Comparison of ENCODE assay signal across 7 cellular contexts in the genomic region with DNA sequence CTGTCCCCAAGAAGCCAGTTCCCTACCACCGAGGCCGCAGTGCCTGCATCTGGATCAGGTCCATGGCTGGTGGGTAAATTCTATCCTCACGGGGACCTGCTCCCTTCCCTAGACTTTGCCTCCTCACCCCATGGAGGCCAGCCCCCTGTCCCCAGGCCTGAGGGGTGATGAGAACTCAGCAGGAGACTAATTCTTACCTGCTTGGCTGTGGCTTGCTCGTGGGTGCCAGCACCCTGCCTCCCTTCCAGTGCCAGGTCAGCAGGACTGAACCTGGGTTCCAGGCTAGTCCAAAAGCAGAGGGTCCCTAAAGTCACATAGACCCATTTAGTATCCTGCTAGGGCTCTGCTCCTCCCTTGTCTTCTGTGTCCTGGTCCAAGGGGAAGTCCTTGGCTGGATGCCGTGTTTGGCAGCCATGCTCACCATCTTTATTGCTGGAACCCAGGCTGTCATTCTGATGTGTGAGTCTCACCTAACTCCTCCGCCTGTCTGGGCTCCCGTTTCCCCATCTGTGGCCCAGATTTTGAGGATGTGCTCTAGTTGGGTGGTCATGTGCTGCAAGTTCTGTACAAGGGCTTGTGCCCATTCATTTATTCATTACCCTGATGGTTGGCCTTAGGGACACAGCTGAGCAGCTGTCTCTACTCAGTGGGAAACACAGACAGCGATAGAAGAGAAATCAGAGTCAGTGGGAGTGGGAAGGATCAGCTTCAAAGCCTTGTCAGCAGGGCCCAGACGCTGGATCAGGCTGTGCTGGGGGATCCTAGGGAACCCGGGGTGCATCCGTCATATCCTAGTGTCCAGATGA. TPM values are rescaled to one million over a fixed set of nuclear protein-coding genes. Genes with fewer than 3 reads are reported as not detected.
DNase-seq lines count a peak whose midpoint lies in the region; ATAC-seq and TF ChIP-seq lines count a peak whose summit lies in the region.

No MANE protein-coding gene starts in this region.

- H3K27ac ChIP-seq in OCI-LY7 (ENCODE audit: low read depth, low read length, poor library complexity, severe bottlenecking) (no peak overlapping the region), duodenal mucosa (ENCODE audit: low read depth, low read length) (peak overlapping the region; percentile 46), transverse colon (peak overlapping the region; percentile 81 to 88 (median 85))

- DNase-seq in OCI-LY7 (ENCODE audit: low spot score) (no peak), midbrain (lab: John Stamatoyannopoulos, UW) (peak; percentile 49), transverse colon (peak; percentile 20), NCI-H2107 treated with DMSO at 0.1 percent for 48 hours (lab: John Stamatoyannopoulos, UW; ENCODE audit: unreplicated experiment) (no peak)

- H3K36me3 ChIP-seq in OCI-LY7 (ENCODE audit: insufficient read depth, low read length) (no peaks in the 10 kb centered on the region), duodenal mucosa (ENCODE audit: control insufficient read depth in 1 of 2, insufficient read depth in 2 of 2, low read length in 2 of 2) (no peaks in the 10 kb centered on the region), transverse colon (no peaks in the 10 kb centered on the region)

- H2AFZ ChIP-seq in OCI-LY7 (ENCODE audit: low read length), result no peak overlapping the region; the same call in 1 of the 2 replicates

- no peaks in the 10 kb centered on the region for H3K9me2 ChIP-seq in OCI-LY7 (ENCODE audit: insufficient read depth, low read length)

- H3K4me2 ChIP-seq in OCI-LY7 (ENCODE audit: low read length), result peak overlapping the region; percentile 97

- peak; percentile 4 for ATAC-seq in GM21381 (IDR thresholded peaks at IDR 0.05; ENCODE audit: unreplicated experiment)
- no peak for ATAC-seq in GM18870 (IDR thresholded peaks at IDR 0.05; ENCODE audit: unreplicated experiment)

- H3K4me3 ChIP-seq in OCI-LY7 (ENCODE audit: low read depth, low read length, poor library complexity, severe bottlenecking) (peak overlapping the region; percentile 95), duodenal mucosa (ENCODE audit: low read depth in 1 of 2, low read length in 2 of 2) (peak overlapping the region; percentile 73 to 89), transverse colon (peak overlapping the region; percentile 68 to 87 (median 84))

- no peaks in the 10 kb centered on the region for H3K27me3 ChIP-seq in duodenal mucosa (ENCODE audit: control insufficient read depth in 1 of 2, insufficient read depth in 2 of 2, low read length in 2 of 2)
- H3K27me3 ChIP-seq in transverse colon, result no peaks in the 10 kb centered on the region

- no TSS peak for BruUV-seq in OCI-LY7 (replicated peaks; lab: Mats Ljungman, UMichigan)

- no peak for TF ChIP-seq CTCF in OCI-LY7 (conservative IDR thresholded peaks at IDR 0.05; ENCODE audit: low read length)
- no peak for TF ChIP-seq CTCF in transverse colon (IDR thresholded peaks at IDR 0.05)

- no peak for TF ChIP-seq POLR2A in transverse colon (IDR thresholded peaks at IDR 0.05)

- no peaks in the 10 kb centered on the region for H3K79me2 ChIP-seq in OCI-LY7 (ENCODE audit: insufficient read depth, low read depth, low read length)

- 46% methylated on average over 11 of the region's 11 CpGs; no CpG with 5 or more reads in 1 of the 2 donors for WGBS in transverse colon (ENCODE audit: low coverage in 1 of 2), 2 donors

- H4K20me1 ChIP-seq in OCI-LY7 (ENCODE audit: insufficient read depth, low read length), result 0 out of 2 replicates have a peak, but pooled peaks cover 10% of the 10 kb centered on the region

- CTCF ChIA-PET in OCI-LY7 (lab: Charles Lee; ENCODE audit: unreplicated experiment), result no interaction called here

- peaks cover 19% of the 10 kb centered on the region for H3K4me1 ChIP-seq in OCI-LY7 (ENCODE audit: insufficient read depth, low read length, poor library complexity, severe bottlenecking)
- peaks cover 7 to 18% of the 10 kb centered on the region in 2 donors for H3K4me1 ChIP-seq in duodenal mucosa (ENCODE audit: control insufficient read depth in 1 of 2, insufficient read depth in 2 of 2, low read length in 2 of 2)
- peaks cover 0 to 22% (median 16%) of the 10 kb centered on the region in 4 donors for H3K4me1 ChIP-seq in transverse colon

- H3K9me3 ChIP-seq in OCI-LY7 (ENCODE audit: low read length) (no peaks in the 10 kb centered on the region), duodenal mucosa (ENCODE audit: control insufficient read depth in 1 of 2, low read length in 2 of 2) (no peaks in the 10 kb centered on the region), transverse colon (no peaks in the 10 kb centered on the region)

- in situ Hi-C loops in transverse colon (cut with MboI; ENCODE audit: low pct_ligation_motif_present in 1 of 4, low pct_unique_long_range_greater_than_20kb in 1 of 4, low sequenced_read_pairs in 3 of 4), result no loop called here

- POLR2A ChIA-PET in OCI-LY7 (lab: Charles Lee), result interaction anchor here (0.6 kb wide), 2 partner anchors 32 to 94 kb away, joined by 3 to 9 read pairs; no protein-coding TSS in a partner anchor

- peak overlapping the region; percentile 61 to 80 for H3K9ac ChIP-seq in duodenal mucosa (ENCODE audit: low read depth in 1 of 2, low read length in 2 of 2)

- intact Hi-C loops in OCI-LY7 (cut with micrococcal nuclease; ENCODE audit: unreplicated experiment) (loop anchor here (2.0 kb wide), 1 partner anchor 47 kb away; no protein-coding TSS in a partner anchor), transverse colon (cut with DNase I; ENCODE audit: low total_unique reads) (no loop called here)

- no peak for TF ChIP-seq EP300 in transverse colon (IDR thresholded peaks at IDR 0.05; ENCODE audit: low read depth)

RNA-seq across cellular contexts. Expression of a gene that starts 0.9 kb away (rescaled TPM):
- total RNA-seq in OCI-LY7 (2014; rRNA removed; shearing (Covaris generic)), result 2.3 and 3.4 TPM in 2 replicates
- total RNA-seq in OCI-LY7 (2022), result 9.1 and 14.4 TPM in 2 replicates
- 10 to 100 TPM; 12.3 to 27.5 (median 19.0) TPM for total RNA-seq in transverse colon

RNA-seq across cellular contexts. Expression of a gene that starts 24.4 kb away (rescaled TPM):
- 40.6 and 47.1 TPM in 2 replicates for total RNA-seq in OCI-LY7 (2014; rRNA removed; shearing (Covaris generic))
- total RNA-seq in OCI-LY7 (2022) (57.2 and 69.1 TPM in 2 replicates), transverse colon (100 to 1,000 TPM in 2 of 4 donors, 10 to 100 TPM in 2; 76.5 to 256 (median 95.5) TPM)

RNA-seq across cellular contexts. Expression of a gene that starts 44.4 kb away (rescaled TPM):
- not detected in 2 replicates for total RNA-seq in OCI-LY7 (2014; rRNA removed; shearing (Covaris generic))
- not detected in 2 replicates for total RNA-seq in OCI-LY7 (2022)
- 1 to 10 TPM in 3 of 4 donors, not detected in 1; 1.2 to 7.1 (median 5.7) TPM for total RNA-seq in transverse colon

Comparison
In these comparisons a context has a peak if more than half of its experiments do, and no peak if none do; other contexts are left out.
1. DNase-seq: peak in midbrain (single experiment) and transverse colon (single experiment); none in OCI-LY7 (single experiment) and NCI-H2107 treated with DMSO at 0.1 percent for 48 hours (single experiment).
2. Peak in every context shown above with its lines, with median percentiles within 50 percentile points of each other: H3K4me3 ChIP-seq.